Comparison of ENCODE assay signal across 11 cellular contexts in genomic region chr6:135146160-135146920, GRCh38. TPM values are rescaled to one million over a fixed set of nuclear protein-coding genes. Genes with fewer than 3 reads are reported as not detected.
DNase-seq lines count a peak whose midpoint lies in the region; ATAC-seq and TF ChIP-seq lines count a peak whose summit lies in the region.
"Had no signal": no experiment of that assay in that cellular context is flagged by ENCODE, and none has a peak within 500 bp of the region (broad histone marks: within the 10 kb centered on the region; RNA-seq: fewer than 3 reads in every experiment).

No MANE protein-coding gene starts in this region.

- peak overlapping the region; percentile 49 for H3K27ac Mint-ChIP-seq in activated T-helper 17 cell treated with anti-CD3 and anti-CD28 coated beads, Interleukin-2, amount 50 U/mL, for 72 hours
- peak overlapping the region; percentile 28 for H3K27ac Mint-ChIP-seq in memory B cell
- H3K27ac Mint-ChIP-seq: brain had no signal

- peak overlapping the region; percentile 56 for H3K4me3 Mint-ChIP-seq in activated T-helper 17 cell treated with anti-CD3 and anti-CD28 coated beads, Interleukin-2, amount 50 U/mL, for 72 hours
- no peak overlapping the region for H3K4me3 Mint-ChIP-seq in memory B cell
- H3K4me3 Mint-ChIP-seq: brain had no signal

- H3K27me3 Mint-ChIP-seq in activated T-helper 17 cell treated with anti-CD3 and anti-CD28 coated beads, Interleukin-2, amount 50 U/mL, for 72 hours, result no peaks in the 10 kb centered on the region
- H3K27me3 Mint-ChIP-seq in memory B cell, result no peaks in the 10 kb centered on the region
- H3K27me3 Mint-ChIP-seq: activated B cell treated with CpG ODN at 0.5 μM for 24 hours had no signal

- H3K4me3 ChIP-seq in LNCaP clone FGC (ENCODE audit: low read depth, low read length), result no peak overlapping the region

- peak; percentile 51 for ATAC-seq in activated T-helper 17 cell treated with anti-CD3 and anti-CD28 coated beads, Interleukin-2, amount 50 U/mL, for 72 hours (replicated peaks)
- ATAC-seq in memory B cell (ENCODE audit: low read depth) (no peak), GM19035 (IDR thresholded peaks at IDR 0.05; ENCODE audit: unreplicated experiment) (no peak), HG02642 (IDR thresholded peaks at IDR 0.05; ENCODE audit: poor library complexity, unreplicated experiment) (no peak)

- H3K36me3 Mint-ChIP-seq in activated T-helper 17 cell treated with anti-CD3 and anti-CD28 coated beads, Interleukin-2, amount 50 U/mL, for 72 hours (ENCODE audit: low read depth), result no peaks in the 10 kb centered on the region
- H3K36me3 Mint-ChIP-seq in memory B cell, result no peaks in the 10 kb centered on the region
- H3K36me3 Mint-ChIP-seq: brain had no signal

- no peak for TF ChIP-seq CTCF in LNCaP clone FGC (IDR thresholded peaks at IDR 0.05; ENCODE audit: control insufficient read depth, extremely low read depth, insufficient read depth)

- no peaks in the 10 kb centered on the region for H3K9me3 Mint-ChIP-seq in activated T-helper 17 cell treated with anti-CD3 and anti-CD28 coated beads, Interleukin-2, amount 50 U/mL, for 72 hours
- no peaks in the 10 kb centered on the region for H3K9me3 Mint-ChIP-seq in memory B cell
- H3K9me3 Mint-ChIP-seq: activated B cell treated with CpG ODN at 0.5 μM for 24 hours had no signal

- DNase-seq in GM04503 (ENCODE audit: low read depth) (peak; percentile 11), LNCaP clone FGC (ENCODE audit: low read depth) (peak; percentile 92), memory B cell (ENCODE audit: low spot score in 2 of 2) (no peak), NCI-H187 treated with DMSO at 0.1 percent for 48 hours (lab: John Stamatoyannopoulos, UW) (no peak)
- DNase-seq: activated B cell treated with CpG ODN at 0.5 μM for 24 hours, KBM-7 had no signal

- H3K4me1 Mint-ChIP-seq in activated T-helper 17 cell treated with anti-CD3 and anti-CD28 coated beads, Interleukin-2, amount 50 U/mL, for 72 hours, result peaks cover 23% of the 10 kb centered on the region
- H3K4me1 Mint-ChIP-seq in memory B cell, result peaks cover 17% of the 10 kb centered on the region
- H3K4me1 Mint-ChIP-seq: brain had no signal

RNA-seq across cellular contexts. Expression of gene MYB, which starts 34.8 kb away (rescaled TPM):
- total RNA-seq in activated T-helper 17 cell treated with anti-CD3 and anti-CD28 coated beads, Interleukin-2, amount 50 U/mL, for 72 hours, result 10 to 100 TPM; 29.9 to 81.5 TPM
- total RNA-seq: G401 had no signal

Comparison
In these comparisons a context has a peak if more than half of its experiments do, and no peak if none do; other contexts are left out.
1. DNase-seq: peak in GM04503 (single experiment) and LNCaP clone FGC (single experiment); none in memory B cell (0 of 2) and NCI-H187 treated with DMSO at 0.1 percent for 48 hours (single experiment).